ENCODE assay signal across 40 cellular contexts in the genomic region with DNA sequence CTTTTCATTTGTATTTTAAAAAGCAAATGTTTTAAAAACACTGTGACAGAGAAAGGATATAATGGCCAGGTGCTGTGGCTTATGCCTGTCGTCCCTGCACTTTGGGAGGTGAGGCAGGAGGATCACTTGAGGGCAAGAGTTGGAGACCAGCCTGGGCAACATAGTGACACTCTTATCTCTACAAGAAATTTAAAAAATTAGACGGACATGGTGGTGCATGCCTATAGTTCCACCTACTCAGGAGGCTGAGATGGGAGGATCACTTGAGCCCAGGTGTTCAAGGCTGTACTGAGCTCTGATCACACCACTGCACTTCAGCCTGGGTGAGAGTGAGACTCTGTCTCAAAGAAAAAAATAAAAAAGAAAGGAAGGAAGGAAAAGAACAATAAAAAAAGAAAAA. TPM values are rescaled to one million over a fixed set of nuclear protein-coding genes. Genes with fewer than 3 reads are reported as not detected.
"Had no signal": no experiment of that assay in that cellular context is flagged by ENCODE, and none has a peak within 500 bp of the region (broad histone marks: within the 10 kb centered on the region; RNA-seq: fewer than 3 reads in every experiment).

No MANE protein-coding gene starts in this region.

- DNase-seq: Karpas-422, Kasumi-1, KBM-7, KG1, MG63, MM.1S, MV-4-11, NCI-H1048, NCI-H1092, NCI-H1092 treated with DMSO at 0.1 percent for 48 hours, NCI-H1105, NCI-H1105 treated with DMSO at 0.1 percent for 48 hours, NCI-H1417, NCI-H1417 treated with DMSO at 0.1 percent for 48 hours, NCI-H1436, NCI-H1436 treated with DMSO at 0.1 percent for 48 hours, NCI-H146, NCI-H1694, NCI-H1694 treated with DMSO at 0.1 percent for 48 hours, NCI-H187, NCI-H187 treated with DMSO at 0.1 percent for 48 hours, NCI-H1930, NCI-H2029, NCI-H2029 treated with DMSO at 0.1 percent for 48 hours, NCI-H2081, NCI-H2081 treated with DMSO at 0.1 percent for 48 hours, NCI-H2107, NCI-H2171, NCI-H2171 treated with DMSO at 0.1 percent for 48 hours, NCI-H2227 treated with DMSO at 0.1 percent for 48 hours, NCI-H226, NCI-H345, NCI-H446, NCI-H446 treated with DMSO at 0.1 percent for 48 hours, NCI-H510A had no signal

- H3K9ac ChIP-seq: KMS-11 had no signal

- H3K9me3 ChIP-seq: MG63 had no signal

- H3K4me2 ChIP-seq: KMS-11 had no signal

- H3K27ac ChIP-seq: KMS-11 had no signal

- H3K36me3 ChIP-seq: MG63 had no signal

- H3K4me3 ChIP-seq: MG63 had no signal

RNA-seq across cellular contexts. Expression of gene RFX4, which starts 7.8 kb away (rescaled TPM):
- total RNA-seq: LHCN-M2, M059J, MCF 10A, NCI-H460 had no signal
